In the genomic region with DNA sequence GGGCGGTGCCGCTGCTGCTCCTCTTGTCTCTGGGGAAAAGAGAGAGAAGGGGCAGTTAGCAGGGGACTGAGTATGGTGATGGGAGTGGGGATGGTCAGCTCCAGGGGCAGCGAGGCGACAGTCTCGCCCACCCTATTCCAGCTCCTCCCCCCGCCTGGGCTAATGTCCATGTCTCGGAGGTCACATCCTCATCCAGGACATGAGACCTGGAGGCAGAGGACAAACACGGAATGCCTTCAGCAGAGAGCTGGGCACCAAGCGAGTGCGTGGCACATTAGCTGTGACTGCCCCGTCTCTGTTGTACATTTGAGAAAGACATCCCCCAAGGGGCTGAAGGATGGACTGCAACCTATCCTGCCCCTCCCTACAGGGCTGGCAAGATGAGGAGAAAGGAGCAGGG, we compare ENCODE assay signal across 1 cellular context.
TF ChIP-seq lines count a peak whose summit lies in the region.

No MANE protein-coding gene starts in this region.

TF ChIP-seq in HepG2, 621 proteins besides CTCF, POLR2A, EP300 and RAD21:
- TF ChIP-seq ZNF256 (CRISPR knock-in tag; conservative IDR thresholded peaks at IDR 0.05) (no peak), RBM22 (optimal IDR thresholded peaks at IDR 0.05; ENCODE audit: low read length) (peak; percentile 32)
